Comparison of ENCODE assay signal across 8 cellular contexts in the genomic region with DNA sequence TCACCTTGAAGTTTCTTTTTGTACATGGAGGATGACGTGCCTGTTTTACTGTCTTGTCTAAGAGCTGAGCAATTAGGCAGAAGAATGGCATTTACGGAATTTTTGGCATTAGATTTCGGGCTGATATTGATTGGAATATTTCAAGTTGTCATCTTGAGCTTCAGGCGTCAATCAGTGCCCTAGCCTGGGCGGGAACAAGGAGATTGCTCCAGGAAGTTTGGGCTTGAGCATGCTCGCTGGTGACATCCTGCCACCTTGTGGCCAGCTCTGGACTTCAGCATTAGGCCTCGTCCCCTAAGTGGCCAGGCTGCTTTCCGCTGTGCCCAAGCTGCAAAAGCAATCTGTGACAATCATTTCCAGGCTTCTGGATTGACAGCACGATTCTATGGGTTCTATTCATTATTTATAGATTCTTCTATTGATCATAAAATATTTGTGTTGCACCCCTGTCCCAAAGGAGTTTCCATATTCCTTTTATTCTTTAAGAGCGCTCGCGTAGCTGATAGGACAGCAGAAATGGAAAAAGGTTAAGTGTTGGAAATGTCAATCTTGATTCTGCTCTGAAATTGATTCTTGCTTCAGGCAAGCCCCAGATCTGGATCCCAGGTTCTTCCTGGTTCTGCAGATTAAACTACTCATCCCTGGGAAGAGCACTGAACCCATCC.
A peak's percentile ranks its signal among the peaks of the same experiment; 100 is the strongest.
DNase-seq lines count a peak whose midpoint lies in the region; ATAC-seq, FAIRE-seq and TF ChIP-seq lines count a peak whose summit lies in the region.

No MANE protein-coding gene starts in this region.

- DNase-seq in G401 (ENCODE audit: low spot score), result peak; percentile 90
- peak; percentile 84 for DNase-seq in HEK293T (ENCODE audit: extremely low spot score)
- DNase-seq in NCI-H1436 (lab: John Stamatoyannopoulos, UW), result peak; percentile 85
- peak in 29 of 34 experiments; percentile 2 to 52 (median 26) for DNase-seq in T-cell
- peak; percentile 40 for DNase-seq in GM12878 (ENCODE audit: low read depth, low spot score)
- DNase-seq in hippocampal formation (lab: John Stamatoyannopoulos, UW), result peak; percentile 68 to 74
- DNase-seq in sciatic nerve (ENCODE audit: low spot score), result peak; percentile 90

- CTCF ChIA-PET in HEK293T (lab: Yijun Ruan, JAX), result interaction anchor here (0.6 to 1.6 kb wide), 8 partner anchors 8 to 927 kb away, joined by 3 to 10 read pairs (median 4); no protein-coding TSS in a partner anchor
- CTCF ChIA-PET in T-cell (lab: Charles Lee), result interaction anchor here (0.5 to 2.5 kb wide), 9 partner anchors 24 to 345 kb away, joined by 3 to 12 read pairs (median 4); no protein-coding TSS in a partner anchor
- CTCF ChIA-PET in GM12878 (lab: Yijun Ruan, JAX), result interaction anchor here (0.6 to 3.7 kb wide), 55 partner anchors 8 to 1406 kb away, joined by 3 to 42 read pairs (median 4); a partner anchor contains a TSS

- H4K20me1 ChIP-seq in GM12878 (ENCODE audit: control insufficient read depth, insufficient read depth), result no peaks in the 10 kb centered on the region

- H3K9me3 ChIP-seq in GM12878 (replicated peaks; ENCODE audit: control insufficient read depth, insufficient read depth, low read length), result no peaks in the 10 kb centered on the region; the same call in 2 of the 3 replicates

- no peak overlapping the region for H3K27ac Mint-ChIP-seq in T-cell

- H3K27ac ChIP-seq in GM12878 (ENCODE audit: control insufficient read depth, insufficient read depth), result no peak overlapping the region

- peak; percentile 82 to 91 (median 88) for TF ChIP-seq CTCF in GM12878 (IDR thresholded peaks at IDR 0.05 in 2 of 3, conservative IDR thresholded peaks at IDR 0.05 in 1 of 3; ENCODE audit: control insufficient read depth in 2 of 3, extremely low read depth in 1 of 3, insufficient read depth in 1 of 3, low read depth in 3 of 3, low read length in 3 of 3)

- intact Hi-C loops in GM12878 (cut with micrococcal nuclease; ENCODE audit: unreplicated experiment), result loop anchor here (1.0 to 5.0 kb wide), 3 partner anchors 54 to 323 kb away; no protein-coding TSS in a partner anchor
- intact Hi-C loops in sciatic nerve (cut with DNase I), result loop anchor here (2.0 kb wide), 1 partner anchor 324 kb away; no protein-coding TSS in a partner anchor

- 32% methylated on average over 12 of the region's 12 CpGs for WGBS in GM12878 (ENCODE audit: insufficient coverage, insufficient replicate concordance, low lambda C conversion rate, missing lambda C conversion rate)

- no peaks in the 10 kb centered on the region for H3K79me2 ChIP-seq in GM12878 (ENCODE audit: control insufficient read depth, insufficient read depth, low read length)

- H3K36me3 Mint-ChIP-seq in T-cell, result no peaks in the 10 kb centered on the region

- H3K4me3 ChIP-seq in GM12878, result no peak overlapping the region

- H3K9me3 Mint-ChIP-seq in T-cell, result no peaks in the 10 kb centered on the region

- no peaks in the 10 kb centered on the region for H3K27me3 ChIP-seq in GM12878 (replicated peaks in 1 of 2; ENCODE audit: control insufficient read depth in 2 of 2, insufficient read depth in 2 of 2, low read length in 1 of 2)

- peak; percentile 86 for TF ChIP-seq RAD21 in GM12878 (IDR thresholded peaks at IDR 0.05; ENCODE audit: insufficient read depth, low read depth, low read length)

- in situ Hi-C loops in G401 (cut with HindIII; ENCODE audit: low sequenced_read_pairs), result no loop called here
- in situ Hi-C loops in GM12878 (cut with MboI), result loop anchor here (5.0 to 25.0 kb wide), 3 partner anchors 56 to 649 kb away; a partner anchor contains a TSS

- no peaks in the 10 kb centered on the region for H3K4me1 ChIP-seq in GM12878 (ENCODE audit: control insufficient read depth, insufficient read depth, low read length)

- peak; percentile 97 for FAIRE-seq in GM12878 (lab: Jason Lieb, UNC)

- H3K36me3 ChIP-seq in GM12878 (ENCODE audit: control insufficient read depth in 2 of 2, insufficient read depth in 2 of 2, low read length in 1 of 2), result no peaks in the 10 kb centered on the region

- H2AFZ ChIP-seq in GM12878 (ENCODE audit: control insufficient read depth, low read depth, low read length), result peak overlapping the region; percentile 79

- TF ChIP-seq POLR2A in GM12878 (IDR thresholded peaks at IDR 0.05; ENCODE audit: low read depth, low read length), result no peak

- peak overlapping the region; percentile 61; the same call in 1 of the 2 replicates for H3K4me2 ChIP-seq in GM12878 (ENCODE audit: control insufficient read depth, insufficient read depth)

- no TSS peak for BruUV-seq in GM12878 (replicated peaks; lab: Mats Ljungman, UMichigan)

- H3K27me3 Mint-ChIP-seq in T-cell, result peaks cover 3 to 10% of the 10 kb centered on the region in 2 donors

- TF ChIP-seq EP300 in GM12878 (IDR thresholded peaks at IDR 0.05; ENCODE audit: borderline replicate concordance in 1 of 2, control insufficient read depth in 1 of 2, low read depth in 2 of 2, low read length in 2 of 2), result no peak

- SMC1A ChIA-PET in GM12878 (lab: Charles Lee; ENCODE audit: uncharacterized antibody, unreplicated experiment), result interaction anchor here (0.6 to 3.5 kb wide), 29 partner anchors 9 to 350 kb away, joined by 3 to 31 read pairs (median 4); a partner anchor contains a TSS

- H3K9ac ChIP-seq in GM12878 (ENCODE audit: control insufficient read depth, insufficient read depth, low read length), result no peak overlapping the region

- POLR2A ChIA-PET in HEK293T (lab: Yijun Ruan, JAX) (interaction anchor here (1.0 to 1.6 kb wide), 2 partner anchors 281 to 340 kb away, joined by 3 to 7 read pairs; a partner anchor contains a TSS), T-cell (lab: Charles Lee) (no interaction called here), GM12878 (lab: Charles Lee) (interaction anchor here (0.6 to 1.3 kb wide), 2 partner anchors 54 to 283 kb away, joined by 3 read pairs; no protein-coding TSS in a partner anchor)

- RAD21 ChIA-PET in GM12878 (lab: Charles Lee; ENCODE audit: unreplicated experiment), result interaction anchor here (0.7 to 3.0 kb wide), 19 partner anchors 18 to 559 kb away, joined by 3 to 22 read pairs (median 5); a partner anchor contains a TSS

- H3K4me1 Mint-ChIP-seq in T-cell, result peaks cover 4 to 9% (median 6%) of the 10 kb centered on the region in 3 donors

- ATAC-seq in T-cell (replicated peaks in 1 of 4), result peak; percentile 42 to 63 (median 55)
- peak; percentile 96 for ATAC-seq in GM12878
- peak; percentile 96 for ATAC-seq in sciatic nerve
- ATAC-seq in HG03135 (IDR thresholded peaks at IDR 0.05; ENCODE audit: unreplicated experiment), result no peak

- peak overlapping the region in 1 of 3 donors; percentile 29 for H3K4me3 Mint-ChIP-seq in T-cell

TF ChIP-seq in HEK293T, 16 proteins besides CTCF, POLR2A, EP300 and RAD21:
- TF ChIP-seq ARNT (IDR thresholded peaks at IDR 0.05), result no peak
- TF ChIP-seq FOXK2 (IDR thresholded peaks at IDR 0.05), result no peak
- TF ChIP-seq TARDBP (IDR thresholded peaks at IDR 0.05), result no peak
- no peak for TF ChIP-seq ELF4 (IDR thresholded peaks at IDR 0.05)
- TF ChIP-seq L3MBTL2 (conservative IDR thresholded peaks at IDR 0.05), result peak; percentile 82
- TF ChIP-seq SP1 (IDR thresholded peaks at IDR 0.05), result no peak
- TF ChIP-seq HDGF (IDR thresholded peaks at IDR 0.05; ENCODE audit: borderline replicate concordance), result no peak
- TF ChIP-seq, protein P1, sequence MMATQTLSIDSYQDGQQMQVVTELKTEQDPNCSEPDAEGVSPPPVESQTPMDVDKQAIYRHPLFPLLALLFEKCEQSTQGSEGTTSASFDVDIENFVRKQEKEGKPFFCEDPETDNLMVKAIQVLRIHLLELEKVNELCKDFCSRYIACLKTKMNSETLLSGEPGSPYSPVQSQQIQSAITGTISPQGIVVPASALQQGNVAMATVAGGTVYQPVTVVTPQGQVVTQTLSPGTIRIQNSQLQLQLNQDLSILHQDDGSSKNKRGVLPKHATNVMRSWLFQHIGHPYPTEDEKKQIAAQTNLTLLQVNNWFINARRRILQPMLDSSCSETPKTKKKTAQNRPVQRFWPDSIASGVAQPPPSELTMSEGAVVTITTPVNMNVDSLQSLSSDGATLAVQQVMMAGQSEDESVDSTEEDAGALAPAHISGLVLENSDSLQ (IDR thresholded peaks at IDR 0.05), result peak; percentile 95
- no peak for TF ChIP-seq ZNF384 (IDR thresholded peaks at IDR 0.05)
- no peak for TF ChIP-seq LEF1 (IDR thresholded peaks at IDR 0.05; ENCODE audit: borderline replicate concordance)
- no peak for TF ChIP-seq FOXM1 (IDR thresholded peaks at IDR 0.05; ENCODE audit: borderline replicate concordance)
- no peak for TF ChIP-seq NFRKB (IDR thresholded peaks at IDR 0.05)
- no peak for TF ChIP-seq BHLHE40 (IDR thresholded peaks at IDR 0.05; ENCODE audit: borderline replicate concordance)
- no peak for TF ChIP-seq CTBP1 (IDR thresholded peaks at IDR 0.05; ENCODE audit: borderline replicate concordance)
- TF ChIP-seq FOXA1 (IDR thresholded peaks at IDR 0.05), result no peak
- no peak for TF ChIP-seq SUZ12 (IDR thresholded peaks at IDR 0.05)

TF ChIP-seq in GM12878, 131 proteins besides CTCF, POLR2A, EP300 and RAD21 (continues in another document):
- no peak for TF ChIP-seq CHD2 (IDR thresholded peaks at IDR 0.05; ENCODE audit: borderline replicate concordance, low read depth, low read length)
- TF ChIP-seq, protein P2, sequence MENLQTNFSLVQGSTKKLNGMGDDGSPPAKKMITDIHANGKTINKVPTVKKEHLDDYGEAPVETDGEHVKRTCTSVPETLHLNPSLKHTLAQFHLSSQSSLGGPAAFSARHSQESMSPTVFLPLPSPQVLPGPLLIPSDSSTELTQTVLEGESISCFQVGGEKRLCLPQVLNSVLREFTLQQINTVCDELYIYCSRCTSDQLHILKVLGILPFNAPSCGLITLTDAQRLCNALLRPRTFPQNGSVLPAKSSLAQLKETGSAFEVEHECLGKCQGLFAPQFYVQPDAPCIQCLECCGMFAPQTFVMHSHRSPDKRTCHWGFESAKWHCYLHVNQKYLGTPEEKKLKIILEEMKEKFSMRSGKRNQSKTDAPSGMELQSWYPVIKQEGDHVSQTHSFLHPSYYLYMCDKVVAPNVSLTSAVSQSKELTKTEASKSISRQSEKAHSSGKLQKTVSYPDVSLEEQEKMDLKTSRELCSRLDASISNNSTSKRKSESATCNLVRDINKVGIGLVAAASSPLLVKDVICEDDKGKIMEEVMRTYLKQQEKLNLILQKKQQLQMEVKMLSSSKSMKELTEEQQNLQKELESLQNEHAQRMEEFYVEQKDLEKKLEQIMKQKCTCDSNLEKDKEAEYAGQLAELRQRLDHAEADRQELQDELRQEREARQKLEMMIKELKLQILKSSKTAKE (IDR thresholded peaks at IDR 0.05; ENCODE audit: low read depth, poor library complexity, severe bottlenecking), result no peak
- TF ChIP-seq, protein P1 (IDR thresholded peaks at IDR 0.05), result peak; percentile 85
- TF ChIP-seq ZNF622 (IDR thresholded peaks at IDR 0.05), result no peak
- no peak for TF ChIP-seq NFYA (IDR thresholded peaks at IDR 0.05; ENCODE audit: borderline replicate concordance, low read depth, low read length)

Comparison
In these comparisons a context has a peak if more than half of its experiments do, and no peak if none do; other contexts are left out.
1. DNase-seq: peak in every context shown above with its lines; median percentile 90 in G401; 90 in sciatic nerve; 85 in NCI-H1436; 84 in HEK293T; 71 in hippocampal formation; 40 in GM12878; 26 in T-cell.
2. POLR2A ChIA-PET loops: an anchor here in HEK293T (1.0 to 1.6 kb wide) and GM12878 (0.6 to 1.3 kb wide); none called in T-cell.